ENCODE assay signal across 8 cellular contexts in genomic region chr10:99430451-99431189, GRCh38. TPM values are rescaled to one million over a fixed set of nuclear protein-coding genes. Genes with fewer than 3 reads are reported as not detected.
DNase-seq lines count a peak whose midpoint lies in the region; ATAC-seq and TF ChIP-seq lines count a peak whose summit lies in the region.

GOT1 (minus strand) TSS chr10:99430624; CDS start chr10:99430565, 59 bp downstream.

- H3K27me3 ChIP-seq in HUES64 (ENCODE audit: insufficient read depth, low read length) (no peaks in the 10 kb centered on the region), OCI-LY1 (ENCODE audit: insufficient read depth, low read length) (no peaks in the 10 kb centered on the region)

- WGBS in HUES64: under 1% methylated on average over 59 of the region's 59 CpGs

- H3K79me2 ChIP-seq in OCI-LY1 (ENCODE audit: insufficient read depth, low read length): peaks cover 5% of the 10 kb centered on the region; the same call in 1 of the 2 replicates

- H3K4me1 ChIP-seq in HUES64 (ENCODE audit: insufficient read depth, low read length): peaks cover 8% of the 10 kb centered on the region; the same call in 1 of the 2 replicates
- peaks cover 14% of the 10 kb centered on the region for H3K4me1 ChIP-seq in OCI-LY1 (ENCODE audit: insufficient read depth, low read length, severe bottlenecking)

- H3K27me3 Mint-ChIP-seq in Calu3 (ENCODE audit: unreplicated experiment): no peaks in the 10 kb centered on the region

- H3K36me3 ChIP-seq in HUES64 (ENCODE audit: insufficient read depth, low read length) (no peaks in the 10 kb centered on the region; the same call in 1 of the 2 replicates), OCI-LY1 (ENCODE audit: insufficient read depth, low read length) (0 out of 2 replicates have a peak, but pooled peaks cover under 1% of the 10 kb centered on the region)

- H3K9me2 ChIP-seq in OCI-LY1 (ENCODE audit: low read depth, low read length): no peaks in the 10 kb centered on the region

- TF ChIP-seq CTCF in Calu3 (IDR thresholded peaks at IDR 0.05; ENCODE audit: unreplicated experiment) (no peak), OCI-LY1 (IDR thresholded peaks at IDR 0.05; ENCODE audit: low read length) (no peak)

- peak within 1 kb of the TSS; percentile 93 for H3K27ac Mint-ChIP-seq in Calu3 (ENCODE audit: unreplicated experiment)

- BruUV-seq in Calu3 (replicated peaks; lab: Mats Ljungman, UMichigan): no TSS peak

- in situ Hi-C loops in endometrial microvascular endothelial cells (cut with HindIII; ENCODE audit: inconsistent ontology term, low pct_unique_long_range_greater_than_20kb, low sequenced_read_pairs): loop anchor here (25.0 kb wide), 2 partner anchors 107 to 182 kb away; partner anchors contain the start of genes NKX2-3 and SLC25A28

- intact Hi-C loops in Calu3 (cut with micrococcal nuclease; ENCODE audit: unreplicated experiment): loop anchor here (1.0 to 5.0 kb wide), 2 partner anchors 38 to 112 kb away; no protein-coding TSS in a partner anchor

- no peak within 1 kb of the TSS for H2AFZ ChIP-seq in OCI-LY1 (ENCODE audit: low read length)

- peaks cover 30% of the 10 kb centered on the region for H3K36me3 Mint-ChIP-seq in Calu3 (ENCODE audit: insufficient read depth, unreplicated experiment)

- H3K4me3 ChIP-seq in HUES64 (ENCODE audit: low read length) (peak within 1 kb of the TSS; percentile 85), OCI-LY1 (ENCODE audit: low read depth, low read length, poor library complexity, severe bottlenecking) (peak within 1 kb of the TSS; percentile 91)

- no peaks in the 10 kb centered on the region for H3F3A ChIP-seq in OCI-LY1 (ENCODE audit: insufficient read depth, low read length)

- CTCF ChIA-PET in Calu3 (lab: Charles Lee): interaction anchor here (1.1 to 1.5 kb wide), 3 partner anchors 39 to 190 kb away, joined by 3 read pairs; partner anchors contain the start of gene SLC25A28

- ATAC-seq in GM21447 (IDR thresholded peaks at IDR 0.05; ENCODE audit: unreplicated experiment): peak; percentile 94

- H3K9ac ChIP-seq in HUES64 (ENCODE audit: low read depth, low read length): peak within 1 kb of the TSS; percentile 82
- peak within 1 kb of the TSS; percentile 83 for H3K9ac ChIP-seq in OCI-LY1 (ENCODE audit: low read length)

- H3K9me3 ChIP-seq in HUES64 (ENCODE audit: insufficient read depth, low read depth, low read length): no peaks in the 10 kb centered on the region
- no peaks in the 10 kb centered on the region for H3K9me3 ChIP-seq in OCI-LY1 (ENCODE audit: low read length)

- DNase-seq in Calu3 (peak; percentile 89), mesenteric fat pad (ENCODE audit: low spot score) (peak; percentile 97)
- peak; percentile 91 for DNase-seq in activated CD8-positive, alpha-beta memory T cell treated with anti-CD3 and anti-CD28 coated beads, Interleukin-2, amount 50 U/mL, for 4 hours
- peak; percentile 78 for DNase-seq in stimulated activated CD8-positive, alpha-beta memory T cell treated with anti-CD3 and anti-CD28 coated beads, Interleukin-15, amount 100 ng/mL, for 24 hours (ENCODE audit: low read depth)

- H3K27ac ChIP-seq in HUES64 (ENCODE audit: low read depth, low read length) (peak within 1 kb of the TSS; percentile 74), OCI-LY1 (ENCODE audit: low read depth, low read length, poor library complexity, severe bottlenecking) (peak within 1 kb of the TSS; percentile 43)

- no peaks in the 10 kb centered on the region for H3K9me3 Mint-ChIP-seq in Calu3 (ENCODE audit: low read depth, unreplicated experiment)

- peak within 1 kb of the TSS; percentile 96 for H3K4me2 ChIP-seq in OCI-LY1 (ENCODE audit: low read length)

- peaks cover 11% of the 10 kb centered on the region for H3K4me1 Mint-ChIP-seq in Calu3 (ENCODE audit: low read depth, unreplicated experiment)

- no peaks in the 10 kb centered on the region for H4K20me1 ChIP-seq in OCI-LY1 (ENCODE audit: insufficient read depth, low read length)

- peak within 1 kb of the TSS; percentile 88 for H3K4me3 Mint-ChIP-seq in Calu3 (ENCODE audit: low read depth, unreplicated experiment)

RNA-seq across cellular contexts. Expression of gene GOT1, which starts in this region (rescaled TPM):
- total RNA-seq in Calu3 (2022) (33.9 and 35.6 TPM in 2 replicates), endometrial microvascular endothelial cells (ENCODE audit: inconsistent ontology term) (29.2 TPM), mesenteric fat pad (14.9 TPM)
- polyA plus RNA-seq in HUES64 (2013, experiment 1 of 2): 33.3 TPM
- polyA plus RNA-seq in HUES64 (2013, experiment 2 of 2): 37.7 TPM

Comparison
In these comparisons a context has a peak if more than half of its experiments do, and no peak if none do; other contexts are left out.
1. Peak in every context shown above with its lines: DNase-seq, ATAC-seq, H3K4me3 ChIP-seq and H3K27ac ChIP-seq.